1 cellular context compared by ENCODE assay signal in genomic region chr10:71210031-71210871, GRCh38.
TF ChIP-seq lines count a peak whose summit lies in the region.

No MANE protein-coding gene starts in this region.

TF ChIP-seq in GM23338, 12 proteins besides CTCF, POLR2A, EP300 and RAD21 (continued from another document):
- TF ChIP-seq, protein P1, sequence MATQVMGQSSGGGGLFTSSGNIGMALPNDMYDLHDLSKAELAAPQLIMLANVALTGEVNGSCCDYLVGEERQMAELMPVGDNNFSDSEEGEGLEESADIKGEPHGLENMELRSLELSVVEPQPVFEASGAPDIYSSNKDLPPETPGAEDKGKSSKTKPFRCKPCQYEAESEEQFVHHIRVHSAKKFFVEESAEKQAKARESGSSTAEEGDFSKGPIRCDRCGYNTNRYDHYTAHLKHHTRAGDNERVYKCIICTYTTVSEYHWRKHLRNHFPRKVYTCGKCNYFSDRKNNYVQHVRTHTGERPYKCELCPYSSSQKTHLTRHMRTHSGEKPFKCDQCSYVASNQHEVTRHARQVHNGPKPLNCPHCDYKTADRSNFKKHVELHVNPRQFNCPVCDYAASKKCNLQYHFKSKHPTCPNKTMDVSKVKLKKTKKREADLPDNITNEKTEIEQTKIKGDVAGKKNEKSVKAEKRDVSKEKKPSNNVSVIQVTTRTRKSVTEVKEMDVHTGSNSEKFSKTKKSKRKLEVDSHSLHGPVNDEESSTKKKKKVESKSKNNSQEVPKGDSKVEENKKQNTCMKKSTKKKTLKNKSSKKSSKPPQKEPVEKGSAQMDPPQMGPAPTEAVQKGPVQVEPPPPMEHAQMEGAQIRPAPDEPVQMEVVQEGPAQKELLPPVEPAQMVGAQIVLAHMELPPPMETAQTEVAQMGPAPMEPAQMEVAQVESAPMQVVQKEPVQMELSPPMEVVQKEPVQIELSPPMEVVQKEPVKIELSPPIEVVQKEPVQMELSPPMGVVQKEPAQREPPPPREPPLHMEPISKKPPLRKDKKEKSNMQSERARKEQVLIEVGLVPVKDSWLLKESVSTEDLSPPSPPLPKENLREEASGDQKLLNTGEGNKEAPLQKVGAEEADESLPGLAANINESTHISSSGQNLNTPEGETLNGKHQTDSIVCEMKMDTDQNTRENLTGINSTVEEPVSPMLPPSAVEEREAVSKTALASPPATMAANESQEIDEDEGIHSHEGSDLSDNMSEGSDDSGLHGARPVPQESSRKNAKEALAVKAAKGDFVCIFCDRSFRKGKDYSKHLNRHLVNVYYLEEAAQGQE (IDR thresholded peaks at IDR 0.05; ENCODE audit: unreplicated experiment), result no peak
- TF ChIP-seq POLR2AphosphoS5 (IDR thresholded peaks at IDR 0.05; ENCODE audit: low read depth), result no peak
- TF ChIP-seq ZNF114 (CRISPR knock-in tag; IDR thresholded peaks at IDR 0.05), result no peak
- TF ChIP-seq ETS1 (IDR thresholded peaks at IDR 0.05), result no peak
